In the genomic region with DNA sequence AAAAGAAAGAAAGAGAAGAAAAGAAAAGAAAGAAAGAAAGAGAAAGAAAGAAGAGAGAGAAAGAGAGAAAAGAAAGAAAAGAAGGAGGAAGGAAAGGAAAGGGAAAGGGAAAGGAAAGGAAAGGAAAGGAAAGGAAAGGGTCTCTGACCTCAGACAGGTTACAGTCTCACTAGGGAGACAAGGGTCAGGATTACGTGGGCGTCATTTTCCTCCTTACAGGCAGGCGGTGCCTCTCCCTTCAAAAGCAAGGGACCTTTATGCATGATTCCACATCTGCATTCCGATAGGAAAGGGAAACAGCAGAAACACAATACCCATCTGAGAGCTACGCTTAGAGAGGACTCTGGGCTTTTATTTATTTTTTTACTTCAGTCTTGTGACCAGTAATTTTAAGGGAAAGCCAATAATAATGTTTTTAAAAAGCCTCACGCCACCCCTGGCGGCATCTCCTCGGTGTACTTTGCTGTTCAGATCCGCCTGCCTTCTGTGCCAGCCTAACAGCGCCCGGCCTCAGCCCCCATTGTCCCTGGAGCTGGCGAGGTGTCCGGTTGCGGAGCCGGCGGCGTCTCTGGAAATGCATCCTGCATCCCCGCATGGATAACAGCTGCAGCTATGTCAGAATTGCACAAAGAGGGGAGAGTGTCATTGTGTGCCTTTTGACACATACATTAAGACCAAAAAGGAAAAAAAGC, we compare ENCODE assay signal across 8 cellular contexts. TPM values are rescaled to one million over a fixed set of nuclear protein-coding genes. Genes with fewer than 3 reads are reported as not detected.
DNase-seq lines count a peak whose midpoint lies in the region; ATAC-seq and TF ChIP-seq lines count a peak whose summit lies in the region.

No MANE protein-coding gene starts in this region.

- H3K27ac Mint-ChIP-seq in T-helper 17 cell (peak overlapping the region; percentile 88), endothelial cell (ENCODE audit: unreplicated experiment) (peak overlapping the region; percentile 98)

- H3K27me3 Mint-ChIP-seq in T-helper 17 cell = no peaks in the 10 kb centered on the region
- H3K27me3 Mint-ChIP-seq in endothelial cell (ENCODE audit: unreplicated experiment) = peaks cover 20% of the 10 kb centered on the region

- H3K9me3 ChIP-seq in MM.1S (replicated peaks; ENCODE audit: insufficient read depth, low read length) = no peaks in the 10 kb centered on the region
- no peaks in the 10 kb centered on the region for H3K9me3 ChIP-seq in T-helper 17 cell (ENCODE audit: control insufficient read depth, low read length, poor library complexity, severe bottlenecking)

- H3K4me1 Mint-ChIP-seq in T-helper 17 cell = peaks cover 42% of the 10 kb centered on the region
- peaks cover 35% of the 10 kb centered on the region for H3K4me1 Mint-ChIP-seq in endothelial cell (ENCODE audit: unreplicated experiment)

- ATAC-seq in T-helper 17 cell (peak; percentile 35), GM18498 (IDR thresholded peaks at IDR 0.05; ENCODE audit: unreplicated experiment) (no peak)

- H3K9ac ChIP-seq in MM.1S (ENCODE audit: low read length) = no peak overlapping the region

- 0 out of 2 replicates have a peak overlapping the region, but pooled peaks have one; percentile 15 for H2AFZ ChIP-seq in MM.1S (ENCODE audit: low read length)

- peak overlapping the region; percentile 54 for H3K4me3 ChIP-seq in MM.1S (ENCODE audit: low read length)
- H3K4me3 ChIP-seq in lower leg skin (ENCODE audit: low read depth, poor library complexity, severe bottlenecking) = no peak overlapping the region

- H4K20me1 ChIP-seq in MM.1S (ENCODE audit: insufficient read depth, low read length) = no peaks in the 10 kb centered on the region

- DNase-seq in DMS153 (lab: John Stamatoyannopoulos, UW) (peak; percentile 72), MM.1S (no peak), T-helper 17 cell (no peak), endothelial cell (ENCODE audit: low spot score) (peak; percentile 80), lower leg skin (ENCODE audit: low spot score in 2 of 2) (peak; percentile 26 to 90), superior temporal gyrus (ENCODE audit: extremely low spot score) (peak; percentile 81)
- DNase-seq in stimulated activated CD4-positive, alpha-beta T cell treated with anti-CD3 and anti-CD28 coated beads, Interleukin-4, amount 100 ng/mL, for 4 hours = no peak

- peaks cover 10% of the 10 kb centered on the region; the same call in 1 of the 2 replicates for H3F3A ChIP-seq in MM.1S (ENCODE audit: insufficient read depth, low read length)

- TF ChIP-seq CTCF in MM.1S (IDR thresholded peaks at IDR 0.05; ENCODE audit: low read length) = 0 out of 2 replicates have a peak, but pooled peaks have one; percentile 5
- TF ChIP-seq CTCF in endothelial cell (IDR thresholded peaks at IDR 0.05; ENCODE audit: unreplicated experiment) = no peak
- no peak for TF ChIP-seq CTCF in lower leg skin (IDR thresholded peaks at IDR 0.05)

- H3K36me3 Mint-ChIP-seq in T-helper 17 cell (ENCODE audit: low read depth) (no peaks in the 10 kb centered on the region), endothelial cell (ENCODE audit: low read depth, unreplicated experiment) (peaks cover 36% of the 10 kb centered on the region)

- peak overlapping the region; percentile 94 for H3K4me2 ChIP-seq in MM.1S (ENCODE audit: low read depth, low read length)

- TF ChIP-seq POLR2A in lower leg skin (IDR thresholded peaks at IDR 0.05) = no peak

- 1 to 2% methylated on average over 18 of the region's 18 CpGs for WGBS in lower leg skin, 2 donors

- intact Hi-C loops in lower leg skin (cut with DNase I; ENCODE audit: low total_unique reads) = no loop called here

- no peaks in the 10 kb centered on the region for H3K9me2 ChIP-seq in MM.1S (replicated peaks; ENCODE audit: insufficient read depth, low read length)

- H3K27ac ChIP-seq in MM.1S (ENCODE audit: low read length) = no peak overlapping the region

- H3K4me3 Mint-ChIP-seq in T-helper 17 cell (peak overlapping the region; percentile 96), endothelial cell (ENCODE audit: unreplicated experiment) (peak overlapping the region; percentile 98)

- peaks cover 33% of the 10 kb centered on the region for H3K79me2 ChIP-seq in MM.1S (ENCODE audit: low read length)

- H3K27me3 ChIP-seq in MM.1S (replicated peaks; ENCODE audit: insufficient read depth, low read length) = no peaks in the 10 kb centered on the region

- no peaks in the 10 kb centered on the region for H3K4me1 ChIP-seq in MM.1S (ENCODE audit: low read length)

- no peaks in the 10 kb centered on the region for H3K36me3 ChIP-seq in MM.1S (replicated peaks; ENCODE audit: insufficient read depth, low read length)

- no peaks in the 10 kb centered on the region for H3K9me3 Mint-ChIP-seq in endothelial cell (ENCODE audit: unreplicated experiment)

RNA-seq across cellular contexts. Expression of a gene that starts 0.9 kb away (rescaled TPM):
- total RNA-seq in T-helper 17 cell = 10 to 100 TPM; 61.5 to 67.4 TPM
- 117 TPM for total RNA-seq in endothelial cell (ENCODE audit: unreplicated experiment)
- total RNA-seq in lower leg skin = 100 to 1,000 TPM; 188 to 342 (median 248) TPM

Comparison
In these comparisons a context has a peak if more than half of its experiments do, and no peak if none do; other contexts are left out.
1. DNase-seq: peak in DMS153 (single experiment), endothelial cell (single experiment), lower leg skin (2 of 2) and superior temporal gyrus (single experiment); none in MM.1S (single experiment), T-helper 17 cell (0 of 3) and stimulated activated CD4-positive, alpha-beta T cell treated with anti-CD3 and anti-CD28 coated beads, Interleukin-4, amount 100 ng/mL, for 4 hours (0 of 2).